2 cellular contexts compared by ENCODE assay signal in genomic region chr22:45923812-45924211, GRCh38.
TF ChIP-seq lines count a peak whose summit lies in the region.

No MANE protein-coding gene starts in this region.

TF ChIP-seq in A549, 52 proteins besides CTCF, POLR2A, EP300 and RAD21:
- TF ChIP-seq HOXB5 (CRISPR knock-in tag; IDR thresholded peaks at IDR 0.05): no peak
- TF ChIP-seq FOSB (CRISPR knock-in tag; IDR thresholded peaks at IDR 0.05): no peak
- TF ChIP-seq EHMT2 (IDR thresholded peaks at IDR 0.05; ENCODE audit: low read depth): no peak
- TF ChIP-seq NR3C1 (IDR thresholded peaks at IDR 0.05): no peak
- TF ChIP-seq, protein P1, sequence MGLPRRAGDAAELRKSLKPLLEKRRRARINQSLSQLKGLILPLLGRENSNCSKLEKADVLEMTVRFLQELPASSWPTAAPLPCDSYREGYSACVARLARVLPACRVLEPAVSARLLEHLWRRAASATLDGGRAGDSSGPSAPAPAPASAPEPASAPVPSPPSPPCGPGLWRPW (IDR thresholded peaks at IDR 0.05): no peak
- TF ChIP-seq E2F6 (IDR thresholded peaks at IDR 0.05; ENCODE audit: borderline replicate concordance, low read depth): no peak
- no peak for TF ChIP-seq SMC3 (IDR thresholded peaks at IDR 0.05)
- no peak for TF ChIP-seq CHD2 (IDR thresholded peaks at IDR 0.05; ENCODE audit: low read length, partially characterized antibody)
- TF ChIP-seq FOSL2 (IDR thresholded peaks at IDR 0.05): no peak
- TF ChIP-seq FOSL2 (CRISPR knock-in tag; IDR thresholded peaks at IDR 0.05): no peak

TF ChIP-seq in HepG2, 621 proteins besides CTCF, POLR2A, EP300 and RAD21:
- TF ChIP-seq ZKSCAN5 (CRISPR knock-in tag; IDR thresholded peaks at IDR 0.05): no peak
- TF ChIP-seq KAT8 (CRISPR knock-in tag; IDR thresholded peaks at IDR 0.05): no peak
- TF ChIP-seq ZIK1 (CRISPR knock-in tag; IDR thresholded peaks at IDR 0.05; ENCODE audit: borderline replicate concordance, low read depth): no peak
- no peak for TF ChIP-seq SRF (IDR thresholded peaks at IDR 0.05; ENCODE audit: low read depth, low read length)
- TF ChIP-seq ELF4 (CRISPR knock-in tag; IDR thresholded peaks at IDR 0.05; ENCODE audit: borderline replicate concordance): no peak
- TF ChIP-seq CREM (IDR thresholded peaks at IDR 0.05): no peak
- no peak for TF ChIP-seq CREM (CRISPR knock-in tag; IDR thresholded peaks at IDR 0.05)
- TF ChIP-seq ZNF264 (CRISPR knock-in tag; IDR thresholded peaks at IDR 0.05): no peak
- TF ChIP-seq SNAPC4 (CRISPR knock-in tag; IDR thresholded peaks at IDR 0.05): no peak
- no peak for TF ChIP-seq HES4 (CRISPR knock-in tag; IDR thresholded peaks at IDR 0.05; ENCODE audit: borderline replicate concordance)
- no peak for TF ChIP-seq THAP8 (CRISPR knock-in tag; IDR thresholded peaks at IDR 0.05; ENCODE audit: borderline replicate concordance)
- no peak for TF ChIP-seq AHR (CRISPR knock-in tag; IDR thresholded peaks at IDR 0.05)
- TF ChIP-seq, protein P2, sequence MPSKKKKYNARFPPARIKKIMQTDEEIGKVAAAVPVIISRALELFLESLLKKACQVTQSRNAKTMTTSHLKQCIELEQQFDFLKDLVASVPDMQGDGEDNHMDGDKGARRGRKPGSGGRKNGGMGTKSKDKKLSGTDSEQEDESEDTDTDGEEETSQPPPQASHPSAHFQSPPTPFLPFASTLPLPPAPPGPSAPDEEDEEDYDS (CRISPR knock-in tag; IDR thresholded peaks at IDR 0.05): no peak
- no peak for TF ChIP-seq SUZ12 (IDR thresholded peaks at IDR 0.05; ENCODE audit: low read depth, low read length)
